ENCODE assay signal across 9 cellular contexts in genomic region chr11:69296890-69297224, GRCh38. TPM values are rescaled to one million over a fixed set of nuclear protein-coding genes. Genes with fewer than 3 reads are reported as not detected.
A peak's percentile ranks its signal among the peaks of the same experiment; 100 is the strongest.
DNase-seq lines count a peak whose midpoint lies in the region; ATAC-seq and TF ChIP-seq lines count a peak whose summit lies in the region.
"Had no signal": no experiment of that assay in that cellular context is flagged by ENCODE, and none has a peak within 500 bp of the region (broad histone marks: within the 10 kb centered on the region; RNA-seq: fewer than 3 reads in every experiment).

No MANE protein-coding gene starts in this region.

- TF ChIP-seq CTCF in adrenal gland (IDR thresholded peaks at IDR 0.05), result no peak

- no peak for TF ChIP-seq POLR2A in adrenal gland (IDR thresholded peaks at IDR 0.05)

- DNase-seq in Ammon's horn (ENCODE audit: low spot score) (peak; percentile 49), adrenal gland (peak in 3 of 7 donors; percentile 50 to 66 (median 57)), SK-N-DZ (ENCODE audit: low spot score) (no peak), SW 1271 (lab: John Stamatoyannopoulos, UW) (no peak), NCI-H146 (lab: John Stamatoyannopoulos, UW) (no peak), mucosa of gallbladder (ENCODE audit: low spot score) (no peak)

- H3K27me3 ChIP-seq in adrenal gland, result no peaks in the 10 kb centered on the region
- no peaks in the 10 kb centered on the region for H3K27me3 ChIP-seq in mucosa of stomach (ENCODE audit: control insufficient read depth, insufficient read depth, low read length)
- H3K27me3 ChIP-seq: testis had no signal

- H3K4me3 ChIP-seq in adrenal gland (peak overlapping the region in 1 of 4 donors; percentile 42), mucosa of stomach (ENCODE audit: low read length) (peak overlapping the region; percentile 61)
- H3K4me3 ChIP-seq: testis had no signal

- H3K9ac ChIP-seq in mucosa of stomach (ENCODE audit: low read length), result peak overlapping the region; percentile 78

- H3K36me3 ChIP-seq in adrenal gland (replicated peaks in 1 of 2), result no peaks in the 10 kb centered on the region
- H3K36me3 ChIP-seq in mucosa of stomach (ENCODE audit: control insufficient read depth, insufficient read depth, low read length), result no peaks in the 10 kb centered on the region

- H3K27ac ChIP-seq in adrenal gland, result peak overlapping the region; percentile 58 to 87 (median 85)
- H3K27ac ChIP-seq: testis had no signal

- intact Hi-C loops in adrenal gland (cut with DNase I), result loop anchor here (5.0 to 10.0 kb wide), 3 partner anchors 148 to 345 kb away; partner anchors contain the start of gene CCND1 (in 1 of the 2)

- peak; percentile 25 for ATAC-seq in HG03025 (IDR thresholded peaks at IDR 0.05; ENCODE audit: low FRiP score, unreplicated experiment)

- H3K9me3 ChIP-seq in adrenal gland (replicated peaks in 1 of 3) (no peaks in the 10 kb centered on the region), mucosa of stomach (ENCODE audit: control insufficient read depth, low read length) (no peaks in the 10 kb centered on the region)
- H3K9me3 ChIP-seq: testis had no signal

- H3K4me1 ChIP-seq in adrenal gland (replicated peaks in 1 of 2), result peaks cover 28 to 30% of the 10 kb centered on the region in 2 donors
- peaks cover 88% of the 10 kb centered on the region for H3K4me1 ChIP-seq in mucosa of stomach (ENCODE audit: control insufficient read depth, insufficient read depth, low read length)

- WGBS in adrenal gland, 4 donors, result 17 to 39% (median 23%) methylated on average over 3 of the region's 3 CpGs

RNA-seq across cellular contexts. Expression of gene MYEOV, which starts 2.9 kb away (rescaled TPM):
- total RNA-seq in adrenal gland, result 1 to 10 TPM in 1 of 8 donors, under 1 TPM in 4, not detected in 3; 0.14 to 1.6 (median 0.34) TPM
- polyA plus RNA-seq in adrenal gland, result under 1 TPM; 0.10 to 0.32 (median 0.22) TPM
- 0.54 TPM in 1 of 2 replicates, not detected in the other for polyA plus RNA-seq in SK-N-DZ (2014; cell fraction: cytosol; rRNA removed)
- polyA plus RNA-seq in SK-N-DZ (2014; cell fraction: nucleus; rRNA removed), result 0.49 TPM in 1 of 2 replicates, not detected in the other
- total RNA-seq in mucosa of gallbladder, result 0.72 TPM
